In the genomic region with DNA sequence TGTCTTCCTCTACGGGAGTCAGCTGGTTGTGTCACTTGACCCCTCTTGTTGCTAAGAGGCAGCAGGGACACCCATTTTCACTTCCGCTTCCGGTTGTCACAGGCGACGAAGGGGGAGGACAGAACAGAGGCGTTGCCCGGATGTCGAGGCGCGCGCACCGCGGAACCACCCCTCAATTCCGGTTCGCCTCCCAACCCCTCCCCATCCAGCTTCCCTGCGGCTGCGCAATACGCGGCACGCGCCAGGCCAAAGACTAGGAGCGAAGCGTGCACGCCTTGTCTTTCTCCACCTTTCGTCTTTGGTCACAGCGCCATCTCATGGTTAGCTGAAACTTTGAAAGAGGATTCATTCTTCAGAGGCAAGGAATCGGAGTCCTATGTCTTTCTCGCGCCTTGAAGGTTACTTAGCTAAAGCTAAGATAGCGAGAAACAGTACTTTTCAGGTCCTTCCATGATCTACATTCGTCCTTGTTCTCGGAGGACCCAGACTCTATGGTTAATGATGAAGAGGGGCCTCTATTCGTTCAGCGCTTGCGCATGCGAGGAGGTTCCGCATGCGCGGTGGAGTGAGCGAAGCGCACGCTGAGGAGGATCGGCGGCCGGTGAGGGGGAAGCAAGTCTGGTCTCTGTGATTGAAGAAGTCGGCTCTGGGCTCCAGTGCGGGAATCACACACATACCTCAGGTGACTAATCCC, we compare ENCODE assay signal across 1 cellular context.
A peak's percentile ranks its signal among the peaks of the same experiment; 100 is the strongest.
TF ChIP-seq lines count a peak whose summit lies in the region.

Gene ATP6V1D (minus strand): TSS at position 30 of the 694 bp plus-strand sequence. CDS start 106 bp downstream, outside the sequence.
Gene EIF2S1 (plus strand): TSS at position 554 of the 694 bp plus-strand sequence. CDS start 4,440 bp downstream, outside the sequence.

TF ChIP-seq in K562, 482 proteins besides CTCF, POLR2A, EP300 and RAD21 (continued from another document and continues in another):
- TF ChIP-seq, protein P1, sequence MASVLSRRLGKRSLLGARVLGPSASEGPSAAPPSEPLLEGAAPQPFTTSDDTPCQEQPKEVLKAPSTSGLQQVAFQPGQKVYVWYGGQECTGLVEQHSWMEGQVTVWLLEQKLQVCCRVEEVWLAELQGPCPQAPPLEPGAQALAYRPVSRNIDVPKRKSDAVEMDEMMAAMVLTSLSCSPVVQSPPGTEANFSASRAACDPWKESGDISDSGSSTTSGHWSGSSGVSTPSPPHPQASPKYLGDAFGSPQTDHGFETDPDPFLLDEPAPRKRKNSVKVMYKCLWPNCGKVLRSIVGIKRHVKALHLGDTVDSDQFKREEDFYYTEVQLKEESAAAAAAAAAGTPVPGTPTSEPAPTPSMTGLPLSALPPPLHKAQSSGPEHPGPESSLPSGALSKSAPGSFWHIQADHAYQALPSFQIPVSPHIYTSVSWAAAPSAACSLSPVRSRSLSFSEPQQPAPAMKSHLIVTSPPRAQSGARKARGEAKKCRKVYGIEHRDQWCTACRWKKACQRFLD (CRISPR knock-in tag; IDR thresholded peaks at IDR 0.05): no peak
- TF ChIP-seq SRSF7 (optimal IDR thresholded peaks at IDR 0.05; ENCODE audit: low read depth, low read length) (no peak), BCLAF1 (IDR thresholded peaks at IDR 0.05; ENCODE audit: borderline replicate concordance in 1 of 2, control insufficient read depth in 1 of 2, low read depth in 2 of 2, low read length in 1 of 2) (no peak), CBX5 (IDR thresholded peaks at IDR 0.05; ENCODE audit: borderline replicate concordance, low read depth) (no peak), ZNF830 (CRISPR knock-in tag; IDR thresholded peaks at IDR 0.05) (no peak), CAMTA2 (CRISPR knock-in tag; conservative IDR thresholded peaks at IDR 0.05) (no peak), CBFB (CRISPR knock-in tag; IDR thresholded peaks at IDR 0.05) (no peak), RBM15 (IDR thresholded peaks at IDR 0.05; ENCODE audit: insufficient read depth, low read length) (no peak), CBFA2T2 (conservative IDR thresholded peaks at IDR 0.05) (0 out of 2 replicates have a peak, but pooled peaks have one; percentile 30), CREB1 (IDR thresholded peaks at IDR 0.05) (no peak; the same call in 1 of the 2 replicates), CREB1 (CRISPR knock-in tag; IDR thresholded peaks at IDR 0.05) (peak; percentile 47; the same call in 1 of the 2 replicates), NRF1 (conservative IDR thresholded peaks at IDR 0.05 in 1 of 2, IDR thresholded peaks at IDR 0.05 in 1 of 2) (peak; percentile 97 to 98), KDM2B (CRISPR knock-in tag; IDR thresholded peaks at IDR 0.05) (no peak), CEBPB (tag; IDR thresholded peaks at IDR 0.05) (peak; percentile 60), XRCC5 (IDR thresholded peaks at IDR 0.05; ENCODE audit: low read depth, low read length) (no peak), NR1H2 (CRISPR knock-in tag; IDR thresholded peaks at IDR 0.05) (no peak), DPF2 (IDR thresholded peaks at IDR 0.05) (no peak), PTBP1 (IDR thresholded peaks at IDR 0.05; ENCODE audit: low read depth, low read length) (no peak)
- TF ChIP-seq, protein P2, sequence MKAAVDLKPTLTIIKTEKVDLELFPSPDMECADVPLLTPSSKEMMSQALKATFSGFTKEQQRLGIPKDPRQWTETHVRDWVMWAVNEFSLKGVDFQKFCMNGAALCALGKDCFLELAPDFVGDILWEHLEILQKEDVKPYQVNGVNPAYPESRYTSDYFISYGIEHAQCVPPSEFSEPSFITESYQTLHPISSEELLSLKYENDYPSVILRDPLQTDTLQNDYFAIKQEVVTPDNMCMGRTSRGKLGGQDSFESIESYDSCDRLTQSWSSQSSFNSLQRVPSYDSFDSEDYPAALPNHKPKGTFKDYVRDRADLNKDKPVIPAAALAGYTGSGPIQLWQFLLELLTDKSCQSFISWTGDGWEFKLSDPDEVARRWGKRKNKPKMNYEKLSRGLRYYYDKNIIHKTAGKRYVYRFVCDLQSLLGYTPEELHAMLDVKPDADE (conservative IDR thresholded peaks at IDR 0.05; ENCODE audit: control insufficient read depth, low read depth, low read length): 0 out of 2 replicates have a peak, but pooled peaks have one; percentile 23
- TF ChIP-seq, protein P3, sequence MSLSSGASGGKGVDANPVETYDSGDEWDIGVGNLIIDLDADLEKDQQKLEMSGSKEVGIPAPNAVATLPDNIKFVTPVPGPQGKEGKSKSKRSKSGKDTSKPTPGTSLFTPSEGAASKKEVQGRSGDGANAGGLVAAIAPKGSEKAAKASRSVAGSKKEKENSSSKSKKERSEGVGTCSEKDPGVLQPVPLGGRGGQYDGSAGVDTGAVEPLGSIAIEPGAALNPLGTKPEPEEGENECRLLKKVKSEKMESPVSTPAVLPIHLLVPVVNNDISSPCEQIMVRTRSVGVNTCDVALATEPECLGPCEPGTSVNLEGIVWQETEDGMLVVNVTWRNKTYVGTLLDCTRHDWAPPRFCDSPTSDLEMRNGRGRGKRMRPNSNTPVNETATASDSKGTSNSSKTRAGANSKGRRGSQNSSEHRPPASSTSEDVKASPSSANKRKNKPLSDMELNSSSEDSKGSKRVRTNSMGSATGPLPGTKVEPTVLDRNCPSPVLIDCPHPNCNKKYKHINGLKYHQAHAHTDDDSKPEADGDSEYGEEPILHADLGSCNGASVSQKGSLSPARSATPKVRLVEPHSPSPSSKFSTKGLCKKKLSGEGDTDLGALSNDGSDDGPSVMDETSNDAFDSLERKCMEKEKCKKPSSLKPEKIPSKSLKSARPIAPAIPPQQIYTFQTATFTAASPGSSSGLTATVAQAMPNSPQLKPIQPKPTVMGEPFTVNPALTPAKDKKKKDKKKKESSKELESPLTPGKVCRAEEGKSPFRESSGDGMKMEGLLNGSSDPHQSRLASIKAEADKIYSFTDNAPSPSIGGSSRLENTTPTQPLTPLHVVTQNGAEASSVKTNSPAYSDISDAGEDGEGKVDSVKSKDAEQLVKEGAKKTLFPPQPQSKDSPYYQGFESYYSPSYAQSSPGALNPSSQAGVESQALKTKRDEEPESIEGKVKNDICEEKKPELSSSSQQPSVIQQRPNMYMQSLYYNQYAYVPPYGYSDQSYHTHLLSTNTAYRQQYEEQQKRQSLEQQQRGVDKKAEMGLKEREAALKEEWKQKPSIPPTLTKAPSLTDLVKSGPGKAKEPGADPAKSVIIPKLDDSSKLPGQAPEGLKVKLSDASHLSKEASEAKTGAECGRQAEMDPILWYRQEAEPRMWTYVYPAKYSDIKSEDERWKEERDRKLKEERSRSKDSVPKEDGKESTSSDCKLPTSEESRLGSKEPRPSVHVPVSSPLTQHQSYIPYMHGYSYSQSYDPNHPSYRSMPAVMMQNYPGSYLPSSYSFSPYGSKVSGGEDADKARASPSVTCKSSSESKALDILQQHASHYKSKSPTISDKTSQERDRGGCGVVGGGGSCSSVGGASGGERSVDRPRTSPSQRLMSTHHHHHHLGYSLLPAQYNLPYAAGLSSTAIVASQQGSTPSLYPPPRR (CRISPR knock-in tag; IDR thresholded peaks at IDR 0.05; ENCODE audit: borderline replicate concordance): no peak; the same call in 1 of the 2 replicates
- TF ChIP-seq, protein P4, sequence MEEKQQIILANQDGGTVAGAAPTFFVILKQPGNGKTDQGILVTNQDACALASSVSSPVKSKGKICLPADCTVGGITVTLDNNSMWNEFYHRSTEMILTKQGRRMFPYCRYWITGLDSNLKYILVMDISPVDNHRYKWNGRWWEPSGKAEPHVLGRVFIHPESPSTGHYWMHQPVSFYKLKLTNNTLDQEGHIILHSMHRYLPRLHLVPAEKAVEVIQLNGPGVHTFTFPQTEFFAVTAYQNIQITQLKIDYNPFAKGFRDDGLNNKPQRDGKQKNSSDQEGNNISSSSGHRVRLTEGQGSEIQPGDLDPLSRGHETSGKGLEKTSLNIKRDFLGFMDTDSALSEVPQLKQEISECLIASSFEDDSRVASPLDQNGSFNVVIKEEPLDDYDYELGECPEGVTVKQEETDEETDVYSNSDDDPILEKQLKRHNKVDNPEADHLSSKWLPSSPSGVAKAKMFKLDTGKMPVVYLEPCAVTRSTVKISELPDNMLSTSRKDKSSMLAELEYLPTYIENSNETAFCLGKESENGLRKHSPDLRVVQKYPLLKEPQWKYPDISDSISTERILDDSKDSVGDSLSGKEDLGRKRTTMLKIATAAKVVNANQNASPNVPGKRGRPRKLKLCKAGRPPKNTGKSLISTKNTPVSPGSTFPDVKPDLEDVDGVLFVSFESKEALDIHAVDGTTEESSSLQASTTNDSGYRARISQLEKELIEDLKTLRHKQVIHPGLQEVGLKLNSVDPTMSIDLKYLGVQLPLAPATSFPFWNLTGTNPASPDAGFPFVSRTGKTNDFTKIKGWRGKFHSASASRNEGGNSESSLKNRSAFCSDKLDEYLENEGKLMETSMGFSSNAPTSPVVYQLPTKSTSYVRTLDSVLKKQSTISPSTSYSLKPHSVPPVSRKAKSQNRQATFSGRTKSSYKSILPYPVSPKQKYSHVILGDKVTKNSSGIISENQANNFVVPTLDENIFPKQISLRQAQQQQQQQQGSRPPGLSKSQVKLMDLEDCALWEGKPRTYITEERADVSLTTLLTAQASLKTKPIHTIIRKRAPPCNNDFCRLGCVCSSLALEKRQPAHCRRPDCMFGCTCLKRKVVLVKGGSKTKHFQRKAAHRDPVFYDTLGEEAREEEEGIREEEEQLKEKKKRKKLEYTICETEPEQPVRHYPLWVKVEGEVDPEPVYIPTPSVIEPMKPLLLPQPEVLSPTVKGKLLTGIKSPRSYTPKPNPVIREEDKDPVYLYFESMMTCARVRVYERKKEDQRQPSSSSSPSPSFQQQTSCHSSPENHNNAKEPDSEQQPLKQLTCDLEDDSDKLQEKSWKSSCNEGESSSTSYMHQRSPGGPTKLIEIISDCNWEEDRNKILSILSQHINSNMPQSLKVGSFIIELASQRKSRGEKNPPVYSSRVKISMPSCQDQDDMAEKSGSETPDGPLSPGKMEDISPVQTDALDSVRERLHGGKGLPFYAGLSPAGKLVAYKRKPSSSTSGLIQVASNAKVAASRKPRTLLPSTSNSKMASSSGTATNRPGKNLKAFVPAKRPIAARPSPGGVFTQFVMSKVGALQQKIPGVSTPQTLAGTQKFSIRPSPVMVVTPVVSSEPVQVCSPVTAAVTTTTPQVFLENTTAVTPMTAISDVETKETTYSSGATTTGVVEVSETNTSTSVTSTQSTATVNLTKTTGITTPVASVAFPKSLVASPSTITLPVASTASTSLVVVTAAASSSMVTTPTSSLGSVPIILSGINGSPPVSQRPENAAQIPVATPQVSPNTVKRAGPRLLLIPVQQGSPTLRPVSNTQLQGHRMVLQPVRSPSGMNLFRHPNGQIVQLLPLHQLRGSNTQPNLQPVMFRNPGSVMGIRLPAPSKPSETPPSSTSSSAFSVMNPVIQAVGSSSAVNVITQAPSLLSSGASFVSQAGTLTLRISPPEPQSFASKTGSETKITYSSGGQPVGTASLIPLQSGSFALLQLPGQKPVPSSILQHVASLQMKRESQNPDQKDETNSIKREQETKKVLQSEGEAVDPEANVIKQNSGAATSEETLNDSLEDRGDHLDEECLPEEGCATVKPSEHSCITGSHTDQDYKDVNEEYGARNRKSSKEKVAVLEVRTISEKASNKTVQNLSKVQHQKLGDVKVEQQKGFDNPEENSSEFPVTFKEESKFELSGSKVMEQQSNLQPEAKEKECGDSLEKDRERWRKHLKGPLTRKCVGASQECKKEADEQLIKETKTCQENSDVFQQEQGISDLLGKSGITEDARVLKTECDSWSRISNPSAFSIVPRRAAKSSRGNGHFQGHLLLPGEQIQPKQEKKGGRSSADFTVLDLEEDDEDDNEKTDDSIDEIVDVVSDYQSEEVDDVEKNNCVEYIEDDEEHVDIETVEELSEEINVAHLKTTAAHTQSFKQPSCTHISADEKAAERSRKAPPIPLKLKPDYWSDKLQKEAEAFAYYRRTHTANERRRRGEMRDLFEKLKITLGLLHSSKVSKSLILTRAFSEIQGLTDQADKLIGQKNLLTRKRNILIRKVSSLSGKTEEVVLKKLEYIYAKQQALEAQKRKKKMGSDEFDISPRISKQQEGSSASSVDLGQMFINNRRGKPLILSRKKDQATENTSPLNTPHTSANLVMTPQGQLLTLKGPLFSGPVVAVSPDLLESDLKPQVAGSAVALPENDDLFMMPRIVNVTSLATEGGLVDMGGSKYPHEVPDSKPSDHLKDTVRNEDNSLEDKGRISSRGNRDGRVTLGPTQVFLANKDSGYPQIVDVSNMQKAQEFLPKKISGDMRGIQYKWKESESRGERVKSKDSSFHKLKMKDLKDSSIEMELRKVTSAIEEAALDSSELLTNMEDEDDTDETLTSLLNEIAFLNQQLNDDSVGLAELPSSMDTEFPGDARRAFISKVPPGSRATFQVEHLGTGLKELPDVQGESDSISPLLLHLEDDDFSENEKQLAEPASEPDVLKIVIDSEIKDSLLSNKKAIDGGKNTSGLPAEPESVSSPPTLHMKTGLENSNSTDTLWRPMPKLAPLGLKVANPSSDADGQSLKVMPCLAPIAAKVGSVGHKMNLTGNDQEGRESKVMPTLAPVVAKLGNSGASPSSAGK (IDR thresholded peaks at IDR 0.05): peak; percentile 16; the same call in 1 of the 2 replicates
- TF ChIP-seq, protein P5, sequence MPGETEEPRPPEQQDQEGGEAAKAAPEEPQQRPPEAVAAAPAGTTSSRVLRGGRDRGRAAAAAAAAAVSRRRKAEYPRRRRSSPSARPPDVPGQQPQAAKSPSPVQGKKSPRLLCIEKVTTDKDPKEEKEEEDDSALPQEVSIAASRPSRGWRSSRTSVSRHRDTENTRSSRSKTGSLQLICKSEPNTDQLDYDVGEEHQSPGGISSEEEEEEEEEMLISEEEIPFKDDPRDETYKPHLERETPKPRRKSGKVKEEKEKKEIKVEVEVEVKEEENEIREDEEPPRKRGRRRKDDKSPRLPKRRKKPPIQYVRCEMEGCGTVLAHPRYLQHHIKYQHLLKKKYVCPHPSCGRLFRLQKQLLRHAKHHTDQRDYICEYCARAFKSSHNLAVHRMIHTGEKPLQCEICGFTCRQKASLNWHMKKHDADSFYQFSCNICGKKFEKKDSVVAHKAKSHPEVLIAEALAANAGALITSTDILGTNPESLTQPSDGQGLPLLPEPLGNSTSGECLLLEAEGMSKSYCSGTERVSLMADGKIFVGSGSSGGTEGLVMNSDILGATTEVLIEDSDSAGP (CRISPR knock-in tag; IDR thresholded peaks at IDR 0.05): no peak
